ENCODE assay signal across 24 cellular contexts in genomic region chr20:5463007-5463686, GRCh38.
DNase-seq lines count a peak whose midpoint lies in the region; ATAC-seq and TF ChIP-seq lines count a peak whose summit lies in the region.
"Had no signal": no experiment of that assay in that cellular context is flagged by ENCODE, and none has a peak within 500 bp of the region (broad histone marks: within the 10 kb centered on the region; RNA-seq: fewer than 3 reads in every experiment).

No MANE protein-coding gene starts in this region.

- CTCF ChIA-PET in HEK293 (lab: Yijun Ruan, JAX): interaction anchor here (0.9 to 1.3 kb wide), 2 partner anchors 60 to 258 kb away, joined by 3 read pairs; no protein-coding TSS in a partner anchor

- no peaks in the 10 kb centered on the region for H3K9me3 ChIP-seq in HEK293 (ENCODE audit: control insufficient read depth, insufficient read depth, low read depth, low read length)
- H3K9me3 ChIP-seq: BE2C, MG63, SK-N-SH had no signal

- TF ChIP-seq CTCF in HEK293 (tag by site-specific recombination; IDR thresholded peaks at IDR 0.05) (no peak), brain microvascular endothelial cell (IDR thresholded peaks at IDR 0.05; ENCODE audit: low read depth, low read length, missing control alignments) (no peak), osteocyte (IDR thresholded peaks at IDR 0.05) (no peak)

- no peaks in the 10 kb centered on the region for H3K4me1 ChIP-seq in HEK293 (ENCODE audit: control insufficient read depth, insufficient read depth, low read length)
- H3K4me1 ChIP-seq: BE2C had no signal

- no peaks in the 10 kb centered on the region for H3K36me3 Mint-ChIP-seq in osteocyte (ENCODE audit: unreplicated experiment)

- POLR2A ChIA-PET in HEK293 (lab: Yijun Ruan, JAX): no interaction called here

- H3K4me1 Mint-ChIP-seq in osteocyte (ENCODE audit: unreplicated experiment): no peaks in the 10 kb centered on the region

- H3K27ac Mint-ChIP-seq in osteocyte (ENCODE audit: unreplicated experiment): no peak overlapping the region

- H3K9me3 Mint-ChIP-seq in osteocyte (ENCODE audit: unreplicated experiment): peaks cover 20% of the 10 kb centered on the region

- in situ Hi-C loops in brain microvascular endothelial cell (cut with HindIII; ENCODE audit: low pct_ligation_motif_present, low sequenced_read_pairs): no loop called here

- H3K27ac ChIP-seq in HEK293 (ENCODE audit: extremely low read depth, low read depth, low read length): no peak overlapping the region
- no peak overlapping the region for H3K27ac ChIP-seq in brain microvascular endothelial cell
- H3K27ac ChIP-seq: HL-60 had no signal

- H3K4me3 Mint-ChIP-seq in osteocyte (ENCODE audit: unreplicated experiment): no peak overlapping the region

- ATAC-seq in GM21528 (IDR thresholded peaks at IDR 0.05; ENCODE audit: low FRiP score, unreplicated experiment): no peak
- ATAC-seq: GM12878, HepG2, K562 had no signal

- no peak overlapping the region for H3K4me3 ChIP-seq in HEK293 (ENCODE audit: low read depth, low read length)
- H3K4me3 ChIP-seq in brain microvascular endothelial cell (ENCODE audit: low read depth, low read length): no peak overlapping the region
- H3K4me3 ChIP-seq: GM12878, K562, MG63 had no signal

- DNase-seq in NCI-H1694 treated with DMSO at 0.1 percent for 48 hours (lab: John Stamatoyannopoulos, UW) (peak; percentile 40), SHP77 treated with DMSO at 0.1 percent for 48 hours (lab: John Stamatoyannopoulos, UW) (peak; percentile 33), smooth muscle cell of the brain vasculature (ENCODE audit: low read depth, low spot score) (peak; percentile 20), brain microvascular endothelial cell (no peak), osteocyte (ENCODE audit: extremely low spot score, unreplicated experiment) (no peak)
- DNase-seq: BE2C, DND-41, GOT3, HCEC 1CT, MG63, NCI-H1436 treated with DMSO at 0.1 percent for 48 hours, NCI-H226, NCI-H524 treated with DMSO at 0.1 percent for 48 hours, NCI-H82, OCI-M1, SIG-M5, SK-N-SH, T-helper 2 cell had no signal

- no peaks in the 10 kb centered on the region for H3K27me3 ChIP-seq in brain microvascular endothelial cell (replicated peaks)
- H3K27me3 ChIP-seq: MG63 had no signal

- H3K36me3 ChIP-seq in HEK293 (ENCODE audit: control insufficient read depth in 2 of 2, insufficient read depth in 1 of 2, low read length in 2 of 2) (no peaks in the 10 kb centered on the region), brain microvascular endothelial cell (replicated peaks) (no peaks in the 10 kb centered on the region)
- H3K36me3 ChIP-seq: BE2C, MG63 had no signal

- H3K27me3 Mint-ChIP-seq in osteocyte (ENCODE audit: unreplicated experiment): no peaks in the 10 kb centered on the region

TF ChIP-seq in HEK293, 187 proteins besides CTCF, POLR2A, EP300 and RAD21:
- TF ChIP-seq PRDM2 (tag by site-specific recombination; IDR thresholded peaks at IDR 0.05; ENCODE audit: borderline replicate concordance) (no peak), ZIC2 (tag by site-specific recombination; IDR thresholded peaks at IDR 0.05) (peak; percentile 92)
TF ChIP-seq in HEK293: peak in this region for 1.

Comparison
In these comparisons a context has a peak if more than half of its experiments do, and no peak if none do; other contexts are left out.
1. DNase-seq: peak in NCI-H1694 treated with DMSO at 0.1 percent for 48 hours (single experiment), SHP77 treated with DMSO at 0.1 percent for 48 hours (single experiment) and smooth muscle cell of the brain vasculature (single experiment); none in brain microvascular endothelial cell (single experiment) and osteocyte (single experiment).